12 cellular contexts compared by ENCODE assay signal in the genomic region with DNA sequence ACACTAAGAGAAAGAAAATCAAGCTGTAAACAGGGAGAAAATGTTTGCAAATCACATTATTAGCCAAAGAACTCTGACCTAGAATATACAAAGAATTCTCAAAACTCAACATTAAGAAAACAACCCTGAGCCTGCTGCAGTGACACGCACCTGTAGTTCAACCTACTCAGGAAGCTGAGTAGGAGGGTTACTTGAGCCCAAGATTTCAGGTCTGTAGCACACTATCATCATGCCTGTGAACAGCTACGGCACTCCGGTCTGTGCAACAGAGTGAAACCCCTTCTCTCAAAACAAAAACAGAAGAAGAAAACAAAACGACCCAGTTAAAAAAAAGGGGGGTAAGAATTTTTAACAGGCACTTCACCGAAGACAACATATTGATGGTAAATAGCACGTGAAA. TPM values are rescaled to one million over a fixed set of nuclear protein-coding genes. Genes with fewer than 3 reads are reported as not detected.
DNase-seq lines count a peak whose midpoint lies in the region; ATAC-seq and TF ChIP-seq lines count a peak whose summit lies in the region.
"Had no signal": no experiment of that assay in that cellular context is flagged by ENCODE, and none has a peak within 500 bp of the region (broad histone marks: within the 10 kb centered on the region; RNA-seq: fewer than 3 reads in every experiment).

No MANE protein-coding gene starts in this region.

- ATAC-seq in GM18519 (IDR thresholded peaks at IDR 0.05; ENCODE audit: low FRiP score, unreplicated experiment), result peak; percentile 84
- peak; percentile 89 for ATAC-seq in GM21619 (IDR thresholded peaks at IDR 0.05; ENCODE audit: unreplicated experiment)
- ATAC-seq in HG03108 (IDR thresholded peaks at IDR 0.05; ENCODE audit: unreplicated experiment), result peak; percentile 78
- no peak for ATAC-seq in sciatic nerve
- ATAC-seq: K562 had no signal

- no peak overlapping the region for H2AFZ ChIP-seq in fibroblast of lung (ENCODE audit: low read length)

- no peaks in the 10 kb centered on the region for H3K36me3 ChIP-seq in fibroblast of lung (ENCODE audit: control insufficient read depth, insufficient read depth, low read length)
- H3K36me3 ChIP-seq: ovary had no signal

- H3K79me2 ChIP-seq in fibroblast of lung (ENCODE audit: control insufficient read depth, insufficient read depth, low read length), result peaks cover 40% of the 10 kb centered on the region

- DNase-seq in fibroblast of lung (ENCODE audit: low read depth in 2 of 2) (no peak), epidermal melanocyte (ENCODE audit: insufficient read length, low spot score) (no peak), sciatic nerve (ENCODE audit: low spot score) (no peak), AG08395 (ENCODE audit: low spot score) (no peak)
- DNase-seq in activated naive CD4-positive, alpha-beta T cell treated with anti-CD3 and anti-CD28 coated beads, Interleukin-2, amount 50 U/mL, for 16 hours, result no peak
- DNase-seq: NCI-H510A treated with DMSO at 0.1 percent for 48 hours, ovary had no signal

- no peak overlapping the region for H3K9ac ChIP-seq in fibroblast of lung (ENCODE audit: insufficient read depth, low read length)

- intact Hi-C loops in sciatic nerve (cut with DNase I), result no loop called here

- H3K27me3 ChIP-seq in fibroblast of lung (ENCODE audit: control insufficient read depth, insufficient read depth, low read length), result no peaks in the 10 kb centered on the region
- H3K27me3 ChIP-seq: ovary had no signal

- H3K4me3 ChIP-seq in fibroblast of lung (replicated peaks in 1 of 4; ENCODE audit: control extremely low read depth in 1 of 4, insufficient read depth in 1 of 4, low read depth in 3 of 4, low read length in 4 of 4), result no peak overlapping the region
- H3K4me3 ChIP-seq: K562, ovary had no signal

- peaks cover 5% of the 10 kb centered on the region for H3K4me1 ChIP-seq in fibroblast of lung (ENCODE audit: control insufficient read depth, extremely low read depth, insufficient read depth, low read length)

- H3K9me3 ChIP-seq in fibroblast of lung (ENCODE audit: control insufficient read depth, insufficient read depth, low read depth, low read length), result no peaks in the 10 kb centered on the region
- H3K9me3 ChIP-seq: ovary had no signal

- peak overlapping the region; percentile 36 for H3K27ac ChIP-seq in fibroblast of lung (ENCODE audit: insufficient read depth, low read length)
- H3K27ac ChIP-seq: epithelial cell of prostate, ovary had no signal

- no peaks in the 10 kb centered on the region for H4K20me1 ChIP-seq in fibroblast of lung (ENCODE audit: control insufficient read depth, extremely low read depth, insufficient read depth, low read length)

- no peak for TF ChIP-seq CTCF in fibroblast of lung (conservative IDR thresholded peaks at IDR 0.05 in 1 of 2, IDR thresholded peaks at IDR 0.05 in 1 of 2; ENCODE audit: low read depth in 1 of 2, low read length in 2 of 2)

- no peak overlapping the region for H3K4me2 ChIP-seq in fibroblast of lung (ENCODE audit: extremely low read depth, insufficient read depth, low read length)

RNA-seq across cellular contexts. Expression of a gene that starts 20.8 kb away (rescaled TPM):
- 27.2 and 46.9 TPM in 2 replicates for total RNA-seq in fibroblast of lung
- polyA plus RNA-seq in fibroblast of lung, result 41.4 and 41.7 TPM in 2 replicates
- polyA plus RNA-seq in fibroblast of lung (2012), result 38.1 and 38.4 TPM in 2 replicates
- polyA minus RNA-seq in fibroblast of lung (ENCODE audit: low replicate concordance), result 3.5 and 4.9 TPM in 2 replicates
- 61.6 TPM for total RNA-seq in sciatic nerve
